ENCODE assay signal across 9 cellular contexts in the genomic region with DNA sequence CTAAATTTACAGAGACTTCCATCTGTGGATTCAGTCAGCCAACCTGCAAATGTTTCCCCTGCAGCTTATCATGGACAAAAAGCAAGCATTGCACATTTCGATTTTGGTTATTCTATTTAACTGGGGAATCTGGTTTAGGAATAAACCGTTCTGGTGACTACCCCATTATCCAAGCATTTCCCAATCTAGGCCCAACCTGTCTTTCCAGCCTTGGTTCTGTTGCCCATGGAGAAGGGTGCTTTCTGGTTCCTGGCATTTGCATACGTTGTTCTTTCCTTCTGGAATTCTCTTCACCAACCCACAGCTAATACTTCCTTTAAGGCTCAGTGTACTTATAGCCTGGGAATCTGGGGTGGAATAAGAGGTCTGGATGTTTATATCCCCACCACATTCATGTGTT. TPM values are rescaled to one million over a fixed set of nuclear protein-coding genes. Genes with fewer than 3 reads are reported as not detected.
DNase-seq lines count a peak whose midpoint lies in the region; ATAC-seq and TF ChIP-seq lines count a peak whose summit lies in the region.
"Had no signal": no experiment of that assay in that cellular context is flagged by ENCODE, and none has a peak within 500 bp of the region (broad histone marks: within the 10 kb centered on the region; RNA-seq: fewer than 3 reads in every experiment).

No MANE protein-coding gene starts in this region.

- H3K79me2 ChIP-seq in DND-41 (ENCODE audit: insufficient read depth, low read length), result peaks cover 36% of the 10 kb centered on the region
- H3K79me2 ChIP-seq in OCI-LY7 (ENCODE audit: insufficient read depth, low read depth, low read length), result peaks cover 35% of the 10 kb centered on the region
- H3K79me2 ChIP-seq in neural progenitor cell (ENCODE audit: low read depth), result peaks cover 35% of the 10 kb centered on the region

- H3K9ac ChIP-seq in DND-41 (ENCODE audit: low read depth, low read length) (no peak overlapping the region), neural progenitor cell (no peak overlapping the region)

- no peaks in the 10 kb centered on the region for H3K9me3 Mint-ChIP-seq in neural progenitor cell
- H3K9me3 Mint-ChIP-seq: stimulated activated memory B cell treated with anti-CD40 and anti-IgM and Interleukin-4, amounts not matched to agents 10 μg/mL and 1 μg/mL and 100 μg/mL, for 72 hours had no signal

- no peaks in the 10 kb centered on the region for H3K9me2 ChIP-seq in OCI-LY7 (ENCODE audit: insufficient read depth, low read length)

- H3K4me3 ChIP-seq in DND-41 (ENCODE audit: low read depth in 1 of 2, low read length in 2 of 2) (no peak overlapping the region; a peak in 1 of 4 replicates), OCI-LY7 (ENCODE audit: low read depth, low read length, poor library complexity, severe bottlenecking) (peak overlapping the region; percentile 95), neural progenitor cell (peak overlapping the region; percentile 76)

- H3K36me3 ChIP-seq in DND-41 (ENCODE audit: insufficient read depth, low read length) (peaks cover 2% of the 10 kb centered on the region), OCI-LY7 (ENCODE audit: insufficient read depth, low read length) (peaks cover 26% of the 10 kb centered on the region), neural progenitor cell (no peaks in the 10 kb centered on the region)

- H3K9me3 ChIP-seq in DND-41 (ENCODE audit: insufficient read depth, low read length, severe bottlenecking) (no peaks in the 10 kb centered on the region), OCI-LY7 (ENCODE audit: low read length) (no peaks in the 10 kb centered on the region), neural progenitor cell (ENCODE audit: low read depth) (no peaks in the 10 kb centered on the region)

- H3K4me1 Mint-ChIP-seq in neural progenitor cell, result peaks cover 41% of the 10 kb centered on the region

- H3K27me3 Mint-ChIP-seq in neural progenitor cell (ENCODE audit: insufficient read depth, low read depth), result no peaks in the 10 kb centered on the region
- H3K27me3 Mint-ChIP-seq: stimulated activated memory B cell treated with anti-CD40 and anti-IgM and Interleukin-4, amounts not matched to agents 10 μg/mL and 1 μg/mL and 100 μg/mL, for 72 hours had no signal

- H2AFZ ChIP-seq in DND-41 (ENCODE audit: low read depth, low read length), result no peak overlapping the region
- no peak overlapping the region for H2AFZ ChIP-seq in OCI-LY7 (ENCODE audit: low read length)
- no peak overlapping the region for H2AFZ ChIP-seq in neural progenitor cell (replicated peaks)

- H3K4me1 ChIP-seq in DND-41 (ENCODE audit: insufficient read depth, low read length) (peaks cover 36% of the 10 kb centered on the region), OCI-LY7 (ENCODE audit: insufficient read depth, low read length, poor library complexity, severe bottlenecking) (peaks cover 47% of the 10 kb centered on the region), neural progenitor cell (peaks cover 55% of the 10 kb centered on the region)

- H3K27me3 ChIP-seq in DND-41 (ENCODE audit: insufficient read depth, low read length, poor library complexity) (no peaks in the 10 kb centered on the region), neural progenitor cell (peaks cover 13% of the 10 kb centered on the region)

- peaks cover 38% of the 10 kb centered on the region for H3F3A ChIP-seq in neural progenitor cell (ENCODE audit: low read depth)

- ATAC-seq in DND-41 (ENCODE audit: insufficient read depth, low read depth) (no peak), HG03521 (IDR thresholded peaks at IDR 0.05; ENCODE audit: unreplicated experiment) (no peak), HG02571 (IDR thresholded peaks at IDR 0.05; ENCODE audit: unreplicated experiment) (no peak)

- H3K4me2 ChIP-seq in DND-41 (ENCODE audit: insufficient read depth, low read length) (peak overlapping the region; percentile 62; the same call in 1 of the 2 replicates), OCI-LY7 (ENCODE audit: low read length) (peak overlapping the region; percentile 92), neural progenitor cell (peak overlapping the region; percentile 93)

- no peak overlapping the region for H3K27ac Mint-ChIP-seq in neural progenitor cell

- H3K36me3 Mint-ChIP-seq in neural progenitor cell, result no peaks in the 10 kb centered on the region

- POLR2A ChIA-PET in OCI-LY7 (lab: Charles Lee), result interaction anchor here (0.7 to 1.7 kb wide), 8 partner anchors 13 to 64 kb away, joined by 3 to 14 read pairs (median 4); no protein-coding TSS in a partner anchor

- H4K20me1 ChIP-seq in DND-41 (ENCODE audit: insufficient read depth, low read length), result peaks cover 24% of the 10 kb centered on the region
- peaks cover 26% of the 10 kb centered on the region for H4K20me1 ChIP-seq in OCI-LY7 (ENCODE audit: insufficient read depth, low read length)
- peaks cover 27% of the 10 kb centered on the region for H4K20me1 ChIP-seq in neural progenitor cell (ENCODE audit: low read depth)

- no peak for TF ChIP-seq CTCF in DND-41 (IDR thresholded peaks at IDR 0.05; ENCODE audit: borderline replicate concordance, extremely low read depth, low read length, poor library complexity, severe bottlenecking)
- TF ChIP-seq CTCF in OCI-LY7 (conservative IDR thresholded peaks at IDR 0.05; ENCODE audit: low read length), result no peak
- no peak for TF ChIP-seq CTCF in neural progenitor cell (IDR thresholded peaks at IDR 0.05)

- CTCF ChIA-PET in OCI-LY7 (lab: Charles Lee; ENCODE audit: unreplicated experiment), result interaction anchor here (1.0 kb wide), 1 partner anchor 64 kb away, joined by 3 read pairs; no protein-coding TSS in a partner anchor

- intact Hi-C loops in OCI-LY7 (cut with micrococcal nuclease; ENCODE audit: unreplicated experiment), result loop anchor here (2.0 kb wide), 1 partner anchor 41 kb away; no protein-coding TSS in a partner anchor

- no peak for DNase-seq in DND-41
- DNase-seq in OCI-LY7 (ENCODE audit: low spot score), result no peak
- no peak for DNase-seq in caudate nucleus (lab: John Stamatoyannopoulos, UW)
- no peak for DNase-seq in neural progenitor cell (ENCODE audit: low spot score)
- no peak for DNase-seq in DMS 273 treated with DMSO at 0.1 percent for 48 hours (lab: John Stamatoyannopoulos, UW)
- DNase-seq in activated gamma-delta T cell treated with Interleukin-2 at 50 U/mL for 16 hours, result no peak

- BruUV-seq in OCI-LY7 (replicated peaks; lab: Mats Ljungman, UMichigan), result no TSS peak

- no peak overlapping the region for H3K27ac ChIP-seq in DND-41 (ENCODE audit: low read length)
- H3K27ac ChIP-seq in OCI-LY7 (ENCODE audit: low read depth, low read length, poor library complexity, severe bottlenecking), result peak overlapping the region; percentile 88
- peak overlapping the region; percentile 79 for H3K27ac ChIP-seq in caudate nucleus (ENCODE audit: low read depth, low read length)
- H3K27ac ChIP-seq in neural progenitor cell, result no peak overlapping the region

- peak overlapping the region; percentile 99 for H3K4me3 Mint-ChIP-seq in neural progenitor cell

RNA-seq across cellular contexts. Expression of gene TMEM123, which starts 1.4 kb away (rescaled TPM):
- total RNA-seq in OCI-LY7 (2014; rRNA removed; shearing (Covaris generic)), result 83.3 and 127 TPM in 2 replicates
- 232 and 261 TPM in 2 replicates for total RNA-seq in OCI-LY7 (2022)
- total RNA-seq in neural progenitor cell (ENCODE audit: low replicate concordance), result 127 and 230 TPM in 2 replicates

Comparison
In these comparisons a context has a peak if more than half of its experiments do, and no peak if none do; other contexts are left out.
1. H3K27ac ChIP-seq: peak in OCI-LY7 (single experiment) and caudate nucleus (single experiment); none in DND-41 (single experiment) and neural progenitor cell (single experiment).
2. H3K4me3 ChIP-seq: peak in OCI-LY7 (single experiment) and neural progenitor cell (single experiment); none in DND-41 (0 of 2).
3. Peak in every context shown above with its lines, with median percentiles within 50 percentile points of each other: H3K4me2 ChIP-seq.